In the genomic region with DNA sequence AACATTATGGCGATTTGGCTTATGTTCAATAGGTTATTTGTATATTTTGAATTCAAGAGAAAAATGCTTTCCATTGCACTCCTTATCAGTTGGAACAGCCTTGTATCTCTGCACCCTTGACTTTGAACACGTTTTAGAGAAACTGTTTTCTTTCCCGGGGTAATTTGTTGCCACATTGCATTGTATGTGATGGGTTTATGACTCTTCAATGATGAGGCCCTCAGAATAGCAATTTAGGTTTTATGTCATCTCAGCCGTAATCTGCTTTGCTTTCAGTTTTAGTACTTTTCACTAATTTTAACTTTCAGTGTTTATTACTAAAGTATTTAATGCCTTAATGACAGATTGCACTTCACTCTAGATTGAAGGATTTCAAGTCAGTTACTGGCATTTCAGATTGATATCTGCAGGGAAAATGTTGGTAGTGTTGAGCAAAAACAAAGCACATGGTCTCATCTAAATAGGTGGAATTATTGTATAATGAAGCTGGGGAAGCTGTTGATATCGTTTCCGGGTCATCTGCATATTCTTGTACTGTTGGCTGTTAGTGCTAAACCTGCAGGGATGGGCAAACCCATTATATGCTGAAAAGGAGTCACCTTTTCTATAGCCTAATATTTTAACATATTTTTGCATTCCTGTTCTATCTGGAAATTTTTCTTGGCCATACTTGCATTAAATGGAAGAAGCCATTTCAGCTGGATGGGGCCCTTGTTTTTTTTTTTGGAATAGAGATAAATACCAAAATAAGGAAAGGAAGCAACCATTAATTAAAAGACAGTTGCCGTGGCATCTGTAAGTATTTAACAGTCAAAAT, we compare ENCODE assay signal across 8 cellular contexts. TPM values are rescaled to one million over a fixed set of nuclear protein-coding genes. Genes with fewer than 3 reads are reported as not detected.
DNase-seq lines count a peak whose midpoint lies in the region; ATAC-seq, FAIRE-seq and TF ChIP-seq lines count a peak whose summit lies in the region.

No MANE protein-coding gene starts in this region.

- POLR2A ChIA-PET in CD4-positive, alpha-beta T cell (lab: Charles Lee): interaction anchor here (0.6 to 1.7 kb wide), 5 partner anchors 9 to 432 kb away, joined by 3 to 13 read pairs (median 4); a partner anchor contains a TSS

- in situ Hi-C loops in astrocyte of the cerebellum (cut with HindIII; ENCODE audit: low sequenced_read_pairs): no loop called here

- no peak overlapping the region for H3K4me3 ChIP-seq in KMS-11 (IDR thresholded peaks at IDR 0.05; ENCODE audit: insufficient read depth, low read depth, low read length)
- peak overlapping the region; percentile 97 for H3K4me3 ChIP-seq in astrocyte of the cerebellum (ENCODE audit: low read depth, low read length)
- peak overlapping the region; percentile 28 for H3K4me3 ChIP-seq in lung

- DNase-seq in CD4-positive, alpha-beta T cell: no peak
- DNase-seq in astrocyte of the cerebellum (ENCODE audit: low read depth) (no peak), lung (ENCODE audit: low spot score) (no peak), HTR-8/SVneo (ENCODE audit: insufficient read length, low spot score) (no peak), H4 (ENCODE audit: low spot score) (no peak), HPDE6-E6E7 (ENCODE audit: extremely low spot score) (no peak), UCSD-AML1 (lab: John Stamatoyannopoulos, UW; ENCODE audit: unreplicated experiment) (no peak)

- no peak for FAIRE-seq in HTR-8/SVneo (lab: Jason Lieb, UNC)

- H3K27me3 ChIP-seq in CD4-positive, alpha-beta T cell (ENCODE audit: control insufficient read depth, insufficient read depth, low read length): no peaks in the 10 kb centered on the region
- no peaks in the 10 kb centered on the region for H3K27me3 ChIP-seq in KMS-11 (ENCODE audit: insufficient read depth, low read depth)
- H3K27me3 ChIP-seq in lung (ENCODE audit: control insufficient read depth, insufficient read depth): no peaks in the 10 kb centered on the region

- H3K9ac ChIP-seq in KMS-11: peak overlapping the region; percentile 97

- H3K79me2 ChIP-seq in KMS-11 (ENCODE audit: insufficient read depth, low read depth): peaks cover 70% of the 10 kb centered on the region

- no peaks in the 10 kb centered on the region for H3K27me3 Mint-ChIP-seq in CD4-positive, alpha-beta T cell

- H3K36me3 ChIP-seq in KMS-11 (ENCODE audit: insufficient read depth): no peaks in the 10 kb centered on the region; the same call in 1 of the 2 replicates
- H3K36me3 ChIP-seq in lung (ENCODE audit: control insufficient read depth in 2 of 2, insufficient read depth in 2 of 2, low read length in 2 of 2): no peaks in the 10 kb centered on the region

- H3K4me3 Mint-ChIP-seq in CD4-positive, alpha-beta T cell: peak overlapping the region; percentile 95

- H3K4me1 ChIP-seq in KMS-11 (ENCODE audit: low read depth, poor library complexity, severe bottlenecking) (peaks cover 40% of the 10 kb centered on the region), lung (ENCODE audit: control insufficient read depth in 2 of 2, insufficient read depth in 2 of 2, low read length in 2 of 2) (peaks cover 5 to 24% of the 10 kb centered on the region in 2 donors)

- peak; percentile 25 for ATAC-seq in CD4-positive, alpha-beta T cell (ENCODE audit: poor library complexity)
- no peak for ATAC-seq in lung (ENCODE audit: insufficient read depth, low FRiP score)

- no peaks in the 10 kb centered on the region for H3K9me3 ChIP-seq in CD4-positive, alpha-beta T cell (ENCODE audit: control insufficient read depth, low read length)
- H3K9me3 ChIP-seq in lung (ENCODE audit: control insufficient read depth in 2 of 2, insufficient read depth in 1 of 2, low read length in 1 of 2): no peaks in the 10 kb centered on the region

- H3K27ac ChIP-seq in CD4-positive, alpha-beta T cell (ENCODE audit: low read depth, low read length): no peak overlapping the region
- H3K27ac ChIP-seq in KMS-11: peak overlapping the region; percentile 93; the same call in 1 of the 2 replicates
- H3K27ac ChIP-seq in lung (ENCODE audit: low read depth in 1 of 2, low read length in 1 of 2): no peak overlapping the region

- H3K4me1 Mint-ChIP-seq in CD4-positive, alpha-beta T cell (ENCODE audit: low read depth): peaks cover 41% of the 10 kb centered on the region

- WGBS in lung, 2 donors: 7 to 8% methylated on average over 7 of the region's 7 CpGs

- H3K9me3 Mint-ChIP-seq in CD4-positive, alpha-beta T cell: no peaks in the 10 kb centered on the region

- intact Hi-C loops in CD4-positive, alpha-beta T cell (cut with DNase I, micrococcal nuclease): no loop called here

- CTCF ChIA-PET in CD4-positive, alpha-beta T cell (lab: Charles Lee): interaction anchor here (0.6 to 1.1 kb wide), 3 partner anchors 14 to 289 kb away, joined by 3 to 4 read pairs (median 3); a partner anchor contains a TSS

- H3K36me3 Mint-ChIP-seq in CD4-positive, alpha-beta T cell (ENCODE audit: low read depth): peaks cover 37% of the 10 kb centered on the region

- H2AFZ ChIP-seq in KMS-11 (ENCODE audit: low read depth): no peak overlapping the region

- H3K27ac Mint-ChIP-seq in CD4-positive, alpha-beta T cell: peak overlapping the region; percentile 86

- no peak for TF ChIP-seq CTCF in CD4-positive, alpha-beta T cell (IDR thresholded peaks at IDR 0.05)
- TF ChIP-seq CTCF in KMS-11 (conservative IDR thresholded peaks at IDR 0.05; ENCODE audit: low read depth, low read length) (no peak), astrocyte of the cerebellum (IDR thresholded peaks at IDR 0.05; ENCODE audit: low read depth, low read length, missing control alignments) (no peak), lung (IDR thresholded peaks at IDR 0.05; ENCODE audit: control extremely low read depth, extremely low read depth) (no peak)

- H3K4me2 ChIP-seq in KMS-11: peak overlapping the region; percentile 97

- H4K20me1 ChIP-seq in KMS-11 (ENCODE audit: insufficient read depth): peaks cover 59% of the 10 kb centered on the region

RNA-seq across cellular contexts. Expression of a gene that starts 2.0 kb away (rescaled TPM):
- total RNA-seq in CD4-positive, alpha-beta T cell: 100 to 1,000 TPM; 116 to 126 TPM
- total RNA-seq in lung: 100 to 1,000 TPM in 1 of 2 donors, 10 to 100 TPM in 1; 80.4 to 188 TPM
- polyA plus RNA-seq in lung: 10 to 100 TPM; 38.1 to 98.4 TPM
- total RNA-seq in H4 (2014; rRNA removed; shearing (Covaris generic)): 18.7 and 23.7 TPM in 2 replicates

RNA-seq across cellular contexts. Expression of a gene that starts 13.7 kb away (rescaled TPM):
- 10 to 100 TPM; 22.8 to 24.0 TPM for total RNA-seq in CD4-positive, alpha-beta T cell
- 10 to 100 TPM; 34.4 to 38.9 TPM for total RNA-seq in lung
- 10 to 100 TPM; 14.6 to 15.7 TPM for polyA plus RNA-seq in lung
- total RNA-seq in H4 (2014; rRNA removed; shearing (Covaris generic)): 34.6 and 36.3 TPM in 2 replicates

RNA-seq across cellular contexts. Expression of a gene that starts 45.9 kb away (rescaled TPM):
- total RNA-seq in CD4-positive, alpha-beta T cell: not detected
- total RNA-seq in lung: not detected
- not detected for polyA plus RNA-seq in lung
- total RNA-seq in H4 (2014; rRNA removed; shearing (Covaris generic)): not detected in 2 replicates
